9 cellular contexts compared by ENCODE assay signal in the genomic region with DNA sequence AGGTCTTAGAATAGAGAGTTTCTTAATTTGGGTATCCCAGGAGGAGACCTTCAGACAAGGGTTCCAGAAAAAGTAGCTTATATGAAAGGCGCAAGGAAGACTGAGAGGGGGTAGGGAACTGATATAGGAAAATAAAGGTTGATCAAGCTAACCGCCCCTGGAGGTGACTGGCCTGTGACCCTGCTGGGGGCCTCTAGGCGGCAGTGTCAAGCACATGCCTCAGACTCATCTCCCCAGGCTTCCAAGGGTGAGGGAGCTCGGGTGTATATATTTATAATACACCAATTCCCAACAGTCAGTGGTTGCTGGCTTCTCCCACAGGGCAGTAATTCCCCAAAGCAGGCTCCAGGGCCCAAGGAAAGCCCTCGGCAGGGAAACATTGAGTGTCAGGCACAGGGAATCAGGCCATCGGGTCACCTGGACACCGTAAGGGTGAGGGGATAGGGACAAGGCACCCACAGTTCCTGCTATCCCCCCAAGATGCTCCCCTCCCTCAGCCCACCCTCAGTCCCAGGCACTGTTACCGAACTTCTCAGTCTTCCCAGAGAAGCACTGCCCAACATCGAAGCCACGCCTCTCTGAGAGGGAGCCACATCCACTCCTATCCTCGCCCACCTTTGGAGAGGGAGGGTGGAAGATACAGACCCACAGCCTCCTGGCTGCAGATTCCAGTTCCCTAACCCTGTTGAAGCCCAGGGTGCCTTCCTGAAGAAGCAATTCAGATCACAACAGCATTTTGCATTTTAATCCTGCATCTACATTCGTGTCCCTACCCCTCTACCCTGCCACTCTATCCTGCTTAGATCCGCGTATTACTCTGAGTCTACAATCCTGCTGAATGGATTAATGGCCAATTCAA. TPM values are rescaled to one million over a fixed set of nuclear protein-coding genes. Genes with fewer than 3 reads are reported as not detected.
DNase-seq lines count a peak whose midpoint lies in the region; ATAC-seq and TF ChIP-seq lines count a peak whose summit lies in the region.
"Had no signal": no experiment of that assay in that cellular context is flagged by ENCODE, and none has a peak within 500 bp of the region (broad histone marks: within the 10 kb centered on the region; RNA-seq: fewer than 3 reads in every experiment).

No MANE protein-coding gene starts in this region.

- no peaks in the 10 kb centered on the region for H3K27me3 ChIP-seq in dorsolateral prefrontal cortex

- in situ Hi-C loops in GM13976 (cut with MboI; ENCODE audit: low sequenced_read_pairs, unreplicated experiment), result no loop called here

- DNase-seq in A172 (ENCODE audit: low spot score) (peak; percentile 26), GM13976 (ENCODE audit: low spot score) (peak; percentile 62), choroid plexus epithelial cell (ENCODE audit: low read depth) (peak; percentile 13), nucleus accumbens (lab: John Stamatoyannopoulos, UW) (no peak), dorsolateral prefrontal cortex (no peak), cerebellar cortex (ENCODE audit: low spot score) (no peak)
- DNase-seq: caudate nucleus had no signal

- TF ChIP-seq CTCF in GM13976 (IDR thresholded peaks at IDR 0.05; ENCODE audit: borderline replicate concordance, control extremely low read depth, extremely low read depth, insufficient read depth, missing control alignments), result peak; percentile 16
- peak; percentile 56 for TF ChIP-seq CTCF in choroid plexus epithelial cell (conservative IDR thresholded peaks at IDR 0.05; ENCODE audit: low read depth, low read length)
- peak in 2 of 56 donors; percentile 19 to 27 for TF ChIP-seq CTCF in dorsolateral prefrontal cortex (IDR thresholded peaks at IDR 0.05 in 54 of 56, conservative IDR thresholded peaks at IDR 0.05 in 2 of 56; ENCODE audit: low read depth in 1 of 56, partially characterized antibody in 56 of 56)

- no peak overlapping the region for H3K27ac ChIP-seq in dorsolateral prefrontal cortex

- ATAC-seq in HG03460 (IDR thresholded peaks at IDR 0.05; ENCODE audit: unreplicated experiment) (peak; percentile 77), GM18861 (IDR thresholded peaks at IDR 0.05; ENCODE audit: unreplicated experiment) (no peak)

- H3K4me3 ChIP-seq in choroid plexus epithelial cell (ENCODE audit: low read depth, low read length) (no peak overlapping the region), dorsolateral prefrontal cortex (no peak overlapping the region)

- intact Hi-C loops in dorsolateral prefrontal cortex (cut with DNase I), result no loop called here

RNA-seq across cellular contexts. Expression of a gene that starts 19.5 kb away (rescaled TPM):
- 0.24 TPM in 1 of 2 replicates, not detected in the other for total RNA-seq in A172 (2014; rRNA removed; shearing (Covaris generic))
- 1 to 10 TPM in 1 of 120 experiments, under 1 TPM in 6, not detected in 113; 0.36 to 1.1 (median 0.44) TPM for total RNA-seq in dorsolateral prefrontal cortex

RNA-seq across cellular contexts. Expression of a gene that starts 55.3 kb away (rescaled TPM):
- total RNA-seq in A172 (2014; rRNA removed; shearing (Covaris generic)), result 115 and 124 TPM in 2 replicates
- total RNA-seq in dorsolateral prefrontal cortex, result 10 to 100 TPM in 20 of 120 experiments, 1 to 10 TPM in 100; 1.7 to 35.3 (median 6.5) TPM

Comparison
In these comparisons a context has a peak if more than half of its experiments do, and no peak if none do; other contexts are left out.
1. DNase-seq: peak in A172 (single experiment), GM13976 (single experiment) and choroid plexus epithelial cell (single experiment); none in nucleus accumbens (0 of 56), dorsolateral prefrontal cortex (0 of 10) and cerebellar cortex (single experiment).